ENCODE assay signal across 12 cellular contexts in the genomic region with DNA sequence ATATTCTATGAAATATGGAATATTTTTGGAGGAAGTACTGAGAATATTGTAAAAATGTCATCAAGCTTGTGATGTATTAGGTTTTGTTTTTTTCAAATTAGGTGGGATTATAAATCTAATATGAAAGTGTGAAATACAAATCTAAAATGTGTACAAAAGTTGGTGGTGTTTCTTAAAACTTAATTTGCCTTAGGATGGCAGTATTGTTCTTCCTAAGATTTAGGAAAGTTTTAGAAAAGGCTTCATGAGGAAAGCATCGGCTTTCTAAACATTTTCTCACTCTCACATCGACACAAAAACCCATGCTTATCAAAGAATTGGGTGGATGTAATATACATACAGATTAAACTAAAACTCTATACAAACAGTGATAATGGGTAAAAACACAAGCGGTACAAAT.
DNase-seq lines count a peak whose midpoint lies in the region; ATAC-seq and TF ChIP-seq lines count a peak whose summit lies in the region.
"Had no signal": no experiment of that assay in that cellular context is flagged by ENCODE, and none has a peak within 500 bp of the region (broad histone marks: within the 10 kb centered on the region; RNA-seq: fewer than 3 reads in every experiment).

No MANE protein-coding gene starts in this region.

- no peaks in the 10 kb centered on the region for H3K23me2 ChIP-seq in H9 (ENCODE audit: insufficient read length, low read depth, low read length, poor library complexity, severe bottlenecking)

- H2AFZ ChIP-seq in H9 (ENCODE audit: low read length), result no peak overlapping the region

- no peak overlapping the region for H4K8ac ChIP-seq in H9 (replicated peaks; ENCODE audit: insufficient read length, low read depth, low read length)

- in situ Hi-C loops in SK-MEL-5 (cut with HindIII; ENCODE audit: low pct_unique_long_range_greater_than_20kb, low sequenced_read_pairs), result no loop called here

- CTCF ChIA-PET in A673 (lab: Charles Lee), result no interaction called here
- CTCF ChIA-PET in activated CD8-positive, alpha-beta T cell treated with anti-CD3 and anti-CD28 coated beads, Interleukin-2, amount 10 ng/mL, durations not matched to agents 7 days and 5 days (lab: Charles Lee), result no interaction called here

- H3K56ac ChIP-seq in H9 (ENCODE audit: insufficient read length, low read depth, low read length), result no peak overlapping the region

- H3K27ac ChIP-seq in A673 (ENCODE audit: low read depth, low read length, poor library complexity, severe bottlenecking) (no peak overlapping the region), H9 (ENCODE audit: insufficient read length, low read depth, low read length) (no peak overlapping the region)
- H3K27ac ChIP-seq: thyroid gland had no signal

- no peaks in the 10 kb centered on the region for H3K79me2 ChIP-seq in H9 (ENCODE audit: insufficient read depth, low read length)

- H3K9ac ChIP-seq in H9 (ENCODE audit: extremely low read depth, insufficient read length, low read length), result no peak overlapping the region

- DNase-seq in A673 (ENCODE audit: low spot score) (peak; percentile 19), H9 (no peak), SK-MEL-5 (ENCODE audit: low read depth, low spot score) (peak; percentile 20), left kidney (ENCODE audit: low read depth, low spot score) (peak; percentile 27), NCI-H187 treated with DMSO at 0.1 percent for 48 hours (lab: John Stamatoyannopoulos, UW) (no peak)
- DNase-seq in activated CD8-positive, alpha-beta T cell treated with anti-CD3 and anti-CD28 coated beads, Interleukin-2, amount 10 ng/mL, durations not matched to agents 7 days and 5 days, result no peak
- DNase-seq: CD4-positive, CD25-positive, alpha-beta regulatory T cell; mucosa of descending colon; thyroid gland had no signal

- no peak overlapping the region for H2BK15ac ChIP-seq in H9 (ENCODE audit: low read depth, low read length)

- no peak overlapping the region for H2BK5ac ChIP-seq in H9 (ENCODE audit: insufficient read length, low read length)

- TF ChIP-seq CTCF in A673 (conservative IDR thresholded peaks at IDR 0.05; ENCODE audit: low read depth, low read length) (peak; percentile 40; the same call in 1 of the 2 replicates), H9 (conservative IDR thresholded peaks at IDR 0.05) (peak; percentile 68)

- H3K36me3 ChIP-seq in A673 (ENCODE audit: insufficient read depth, low read length, poor library complexity, severe bottlenecking), result no peaks in the 10 kb centered on the region
- H3K36me3 ChIP-seq: thyroid gland had no signal

- no peak overlapping the region for H3K23ac ChIP-seq in H9 (ENCODE audit: insufficient read length, low read depth, low read length)

- H3K9me3 Mint-ChIP-seq in H9, result no peaks in the 10 kb centered on the region
- H3K9me3 Mint-ChIP-seq in activated CD8-positive, alpha-beta T cell treated with anti-CD3 and anti-CD28 coated beads, Interleukin-2, amount 10 ng/mL, durations not matched to agents 7 days and 5 days (ENCODE audit: insufficient read depth), result no peaks in the 10 kb centered on the region

- no peak overlapping the region for H3K4me3 ChIP-seq in A673 (ENCODE audit: low read depth, low read length, poor library complexity, severe bottlenecking)
- H3K4me3 ChIP-seq: mucosa of descending colon, thyroid gland had no signal

- H3K4ac ChIP-seq in H9 (ENCODE audit: low read depth, low read length), result no peak overlapping the region

- no peak overlapping the region for H3K14ac ChIP-seq in H9 (ENCODE audit: insufficient read depth, low read length)

- no peaks in the 10 kb centered on the region for H4K20me1 ChIP-seq in H9 (ENCODE audit: control insufficient read depth, insufficient read depth, insufficient read length)

- no peaks in the 10 kb centered on the region for H3K79me1 ChIP-seq in H9 (ENCODE audit: insufficient read depth, low read depth, low read length, poor library complexity, severe bottlenecking)

- H4K91ac ChIP-seq in H9 (ENCODE audit: insufficient read length, low read depth, low read length), result no peak overlapping the region

- POLR2A ChIA-PET in A673 (lab: Charles Lee; ENCODE audit: low non-redundant PET), result no interaction called here
- POLR2A ChIA-PET in activated CD8-positive, alpha-beta T cell treated with anti-CD3 and anti-CD28 coated beads, Interleukin-2, amount 10 ng/mL, durations not matched to agents 7 days and 5 days (lab: Charles Lee), result no interaction called here

- no peak overlapping the region for H4K5ac ChIP-seq in H9 (ENCODE audit: insufficient read length, low read depth, low read length)

- H3K27me3 Mint-ChIP-seq in H9 (ENCODE audit: low read depth), result no peaks in the 10 kb centered on the region
- H3K27me3 Mint-ChIP-seq in activated CD8-positive, alpha-beta T cell treated with anti-CD3 and anti-CD28 coated beads, Interleukin-2, amount 10 ng/mL, durations not matched to agents 7 days and 5 days (ENCODE audit: low read depth), result no peaks in the 10 kb centered on the region
- H3K27me3 Mint-ChIP-seq: CD4-positive, CD25-positive, alpha-beta regulatory T cell had no signal

- ATAC-seq in GM21786 (IDR thresholded peaks at IDR 0.05; ENCODE audit: unreplicated experiment) (no peak), HG03025 (IDR thresholded peaks at IDR 0.05; ENCODE audit: low FRiP score, unreplicated experiment) (no peak)
- no peak for ATAC-seq in activated CD8-positive, alpha-beta T cell treated with anti-CD3 and anti-CD28 coated beads, Interleukin-2, amount 10 ng/mL, durations not matched to agents 7 days and 5 days
- ATAC-seq: mucosa of descending colon, sciatic nerve had no signal

- H3K4me1 ChIP-seq in A673 (ENCODE audit: insufficient read depth, low read length, poor library complexity, severe bottlenecking), result no peaks in the 10 kb centered on the region
- no peaks in the 10 kb centered on the region for H3K4me1 ChIP-seq in H9 (ENCODE audit: insufficient read depth, low read length)
- H3K4me1 ChIP-seq: thyroid gland had no signal

- H2BK20ac ChIP-seq in H9 (ENCODE audit: low read depth, low read length, poor library complexity, severe bottlenecking), result no peak overlapping the region

- H3K4me3 Mint-ChIP-seq in H9, result no peak overlapping the region
- no peak overlapping the region for H3K4me3 Mint-ChIP-seq in activated CD8-positive, alpha-beta T cell treated with anti-CD3 and anti-CD28 coated beads, Interleukin-2, amount 10 ng/mL, durations not matched to agents 7 days and 5 days
- H3K4me3 Mint-ChIP-seq: CD4-positive, CD25-positive, alpha-beta regulatory T cell had no signal

- no peaks in the 10 kb centered on the region for H3K36me3 Mint-ChIP-seq in H9 (ENCODE audit: insufficient read depth in 1 of 3, low read depth in 3 of 3)
- no peaks in the 10 kb centered on the region for H3K36me3 Mint-ChIP-seq in activated CD8-positive, alpha-beta T cell treated with anti-CD3 and anti-CD28 coated beads, Interleukin-2, amount 10 ng/mL, durations not matched to agents 7 days and 5 days (ENCODE audit: low read depth)
- H3K36me3 Mint-ChIP-seq: CD4-positive, CD25-positive, alpha-beta regulatory T cell had no signal

- H3K4me1 Mint-ChIP-seq in H9, result peaks cover 4 to 11% of the 10 kb centered on the region in 2 experiments
- H3K4me1 Mint-ChIP-seq in activated CD8-positive, alpha-beta T cell treated with anti-CD3 and anti-CD28 coated beads, Interleukin-2, amount 10 ng/mL, durations not matched to agents 7 days and 5 days (ENCODE audit: low read depth), result no peaks in the 10 kb centered on the region
- H3K4me1 Mint-ChIP-seq: CD4-positive, CD25-positive, alpha-beta regulatory T cell had no signal

- no CpG with 5 or more reads among the region's 3 CpGs for WGBS in H9 (ENCODE audit: extremely low coverage, insufficient read length, low lambda C conversion rate)

- H3K18ac ChIP-seq in H9 (ENCODE audit: insufficient read length, low read depth, low read length), result no peak overlapping the region

- H2AK5ac ChIP-seq in H9 (ENCODE audit: insufficient read length, low read length), result no peak overlapping the region

- no peak overlapping the region for H3K4me2 ChIP-seq in H9 (ENCODE audit: insufficient read depth, insufficient read length, low read length)

- H3K9me3 ChIP-seq in A673 (ENCODE audit: low read depth, low read length, poor library complexity, severe bottlenecking), result no peaks in the 10 kb centered on the region
- H3K9me3 ChIP-seq in H9 (ENCODE audit: control insufficient read depth, low read depth, low read length), result no peaks in the 10 kb centered on the region
- H3K9me3 ChIP-seq: thyroid gland had no signal

- no peaks in the 10 kb centered on the region for H3K27me3 ChIP-seq in A673 (replicated peaks; ENCODE audit: insufficient read depth, low read depth, low read length, poor library complexity)
- no peaks in the 10 kb centered on the region for H3K27me3 ChIP-seq in H9 (ENCODE audit: insufficient read depth, low read length)
- H3K27me3 ChIP-seq: thyroid gland had no signal

- no peak overlapping the region for H3T11ph ChIP-seq in H9 (ENCODE audit: low read length)

- no peak overlapping the region for H2BK12ac ChIP-seq in H9 (ENCODE audit: insufficient read length, low read depth, low read length)

- H3K27ac Mint-ChIP-seq in H9, result peak overlapping the region in 1 of 3 experiments; percentile 62; a peak in 1 of 7 replicates
- no peak overlapping the region for H3K27ac Mint-ChIP-seq in activated CD8-positive, alpha-beta T cell treated with anti-CD3 and anti-CD28 coated beads, Interleukin-2, amount 10 ng/mL, durations not matched to agents 7 days and 5 days
- H3K27ac Mint-ChIP-seq: CD4-positive, CD25-positive, alpha-beta regulatory T cell had no signal

- intact Hi-C loops in A673 (cut with micrococcal nuclease; ENCODE audit: unreplicated experiment), result loop anchor here (5.0 kb wide), 1 partner anchor 1725 kb away; no protein-coding TSS in a partner anchor

- no TSS peak for BruUV-seq in A673 (replicated peaks; lab: Mats Ljungman, UMichigan)

- no peak overlapping the region for H2BK120ac ChIP-seq in H9 (ENCODE audit: low read depth, low read length, poor library complexity, severe bottlenecking)

Comparison
In these comparisons a context has a peak if more than half of its experiments do, and no peak if none do; other contexts are left out.
1. DNase-seq: peak in A673 (single experiment), SK-MEL-5 (single experiment) and left kidney (single experiment); none in H9 (single experiment), NCI-H187 treated with DMSO at 0.1 percent for 48 hours (single experiment) and activated CD8-positive, alpha-beta T cell treated with anti-CD3 and anti-CD28 coated beads, Interleukin-2, amount 10 ng/mL, durations not matched to agents 7 days and 5 days (single experiment).